Comparison of ENCODE assay signal across 14 cellular contexts in the genomic region with DNA sequence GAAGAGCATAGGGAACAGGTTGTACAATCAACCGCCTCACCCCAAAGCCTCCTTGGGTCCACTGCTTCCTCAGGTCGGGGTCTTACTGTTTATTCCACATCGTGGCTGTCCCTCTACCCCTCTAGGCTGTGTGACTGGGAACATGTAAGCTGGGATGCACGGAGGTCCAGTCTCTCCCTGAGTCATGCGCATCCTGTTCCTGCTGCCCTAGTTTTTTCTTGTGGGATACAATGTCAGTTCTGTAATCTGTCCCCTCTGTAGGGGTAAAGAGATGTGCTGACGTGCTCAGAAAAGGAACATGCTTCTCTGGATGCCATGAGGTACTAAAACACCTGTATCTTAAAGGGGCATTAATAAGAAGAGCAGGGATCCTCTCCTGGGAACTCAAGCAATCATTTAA.
DNase-seq lines count a peak whose midpoint lies in the region; ATAC-seq, FAIRE-seq and TF ChIP-seq lines count a peak whose summit lies in the region.
"Had no signal": no experiment of that assay in that cellular context is flagged by ENCODE, and none has a peak within 500 bp of the region (broad histone marks: within the 10 kb centered on the region; RNA-seq: fewer than 3 reads in every experiment).

No MANE protein-coding gene starts in this region.

- no peaks in the 10 kb centered on the region for H3K9me3 Mint-ChIP-seq in progenitor cell of endocrine pancreas (ENCODE audit: low read depth)
- H3K9me3 Mint-ChIP-seq in stimulated activated naive CD8-positive, alpha-beta T cell treated with anti-CD3 and anti-CD28 coated beads, Interleukin-15, amount 100 ng/mL, for 72 hours = no peaks in the 10 kb centered on the region

- peaks cover 3 to 21% (median 6%) of the 10 kb centered on the region in 4 donors for H3K36me3 ChIP-seq in esophagus muscularis mucosa
- peaks cover 59% of the 10 kb centered on the region for H3K36me3 ChIP-seq in Karpas-422 (ENCODE audit: insufficient read depth, low read length)

- no peaks in the 10 kb centered on the region for H3K9me3 ChIP-seq in T-helper 17 cell (ENCODE audit: control insufficient read depth, low read length, poor library complexity, severe bottlenecking)
- H3K9me3 ChIP-seq in esophagus muscularis mucosa = no peaks in the 10 kb centered on the region
- H3K9me3 ChIP-seq in Karpas-422 (ENCODE audit: low read length) = no peaks in the 10 kb centered on the region
- H3K9me3 ChIP-seq: tibial nerve had no signal

- peak overlapping the region; percentile 9 for H3K4me3 Mint-ChIP-seq in T-helper 17 cell
- no peak overlapping the region for H3K4me3 Mint-ChIP-seq in progenitor cell of endocrine pancreas (ENCODE audit: low read depth)
- no peak overlapping the region for H3K4me3 Mint-ChIP-seq in stimulated activated naive CD8-positive, alpha-beta T cell treated with anti-CD3 and anti-CD28 coated beads, Interleukin-15, amount 100 ng/mL, for 72 hours

- H3K27me3 ChIP-seq in esophagus muscularis mucosa (no peaks in the 10 kb centered on the region), Karpas-422 (ENCODE audit: low read length) (no peaks in the 10 kb centered on the region)
- H3K27me3 ChIP-seq: tibial nerve had no signal

- H3K27me3 Mint-ChIP-seq in T-helper 17 cell = no peaks in the 10 kb centered on the region
- H3K27me3 Mint-ChIP-seq in progenitor cell of endocrine pancreas = no peaks in the 10 kb centered on the region
- H3K27me3 Mint-ChIP-seq in stimulated activated naive CD8-positive, alpha-beta T cell treated with anti-CD3 and anti-CD28 coated beads, Interleukin-15, amount 100 ng/mL, for 72 hours = no peaks in the 10 kb centered on the region

- H3K4me1 Mint-ChIP-seq in T-helper 17 cell (peaks cover 60% of the 10 kb centered on the region), progenitor cell of endocrine pancreas (ENCODE audit: low read depth) (peaks cover 24% of the 10 kb centered on the region)
- H3K4me1 Mint-ChIP-seq in stimulated activated naive CD8-positive, alpha-beta T cell treated with anti-CD3 and anti-CD28 coated beads, Interleukin-15, amount 100 ng/mL, for 72 hours = peaks cover 64% of the 10 kb centered on the region

- no peak overlapping the region for H3K4me2 ChIP-seq in Karpas-422 (ENCODE audit: low read depth, low read length, poor library complexity, severe bottlenecking)

- peaks cover 95% of the 10 kb centered on the region for H3K79me2 ChIP-seq in Karpas-422 (ENCODE audit: low read length)

- H3K9me2 ChIP-seq in Karpas-422 (replicated peaks; ENCODE audit: insufficient read depth, low read length) = no peaks in the 10 kb centered on the region

- peaks cover 83 to 92% (median 88%) of the 10 kb centered on the region in 4 donors for H3K4me1 ChIP-seq in esophagus muscularis mucosa
- peaks cover 34% of the 10 kb centered on the region for H3K4me1 ChIP-seq in Karpas-422 (ENCODE audit: low read length)

- no peak overlapping the region for H3K9ac ChIP-seq in Karpas-422 (ENCODE audit: low read length)

- peaks cover 85% of the 10 kb centered on the region for H4K20me1 ChIP-seq in Karpas-422 (ENCODE audit: insufficient read depth, low read depth, low read length)

- no peak overlapping the region for H3K4me3 ChIP-seq in esophagus muscularis mucosa
- no peak overlapping the region for H3K4me3 ChIP-seq in Karpas-422 (ENCODE audit: low read length)
- H3K4me3 ChIP-seq: tibial nerve had no signal

- TF ChIP-seq POLR2A in esophagus muscularis mucosa (IDR thresholded peaks at IDR 0.05; ENCODE audit: low read depth) (no peak), GM12891 (IDR thresholded peaks at IDR 0.05; ENCODE audit: low read depth, low read length) (no peak)

- TF ChIP-seq CTCF in esophagus muscularis mucosa (IDR thresholded peaks at IDR 0.05) (no peak), progenitor cell of endocrine pancreas (IDR thresholded peaks at IDR 0.05; ENCODE audit: unreplicated experiment) (no peak)

- H3K27ac ChIP-seq in esophagus muscularis mucosa (replicated peaks in 1 of 4) = peak overlapping the region; percentile 26 to 95 (median 93)
- H3K27ac ChIP-seq in Karpas-422 (ENCODE audit: low read length) = no peak overlapping the region

- peak; percentile 29 for DNase-seq in EL
- no peak for DNase-seq in T-helper 17 cell
- no peak for DNase-seq in esophagus muscularis mucosa (ENCODE audit: extremely low spot score)
- no peak for DNase-seq in progenitor cell of endocrine pancreas (ENCODE audit: low spot score, unreplicated experiment)
- no peak for DNase-seq in GM12891 (ENCODE audit: insufficient read length, low spot score)
- no peak for DNase-seq in stimulated activated naive CD8-positive, alpha-beta T cell treated with anti-CD3 and anti-CD28 coated beads, Interleukin-15, amount 100 ng/mL, for 72 hours
- DNase-seq in Karpas-422 = no peak
- DNase-seq: DMS 273 treated with DMSO at 0.1 percent for 48 hours, erythroblast, NCI-H1092, PC-3 had no signal

- no peak overlapping the region for H2AFZ ChIP-seq in Karpas-422 (ENCODE audit: low read length)

- FAIRE-seq in GM12891 (lab: Jason Lieb, UNC) = no peak
- FAIRE-seq: H1 had no signal

- intact Hi-C loops in esophagus muscularis mucosa (cut with DNase I) = no loop called here

- ATAC-seq in T-helper 17 cell = no peak
- ATAC-seq in stimulated activated naive CD8-positive, alpha-beta T cell treated with anti-CD3 and anti-CD28 coated beads, Interleukin-15, amount 100 ng/mL, for 72 hours = no peak
- ATAC-seq in HG03378 (IDR thresholded peaks at IDR 0.05; ENCODE audit: unreplicated experiment) = no peak
- ATAC-seq: PC-3 had no signal

- H3K27ac Mint-ChIP-seq in T-helper 17 cell = peak overlapping the region; percentile 79
- peak overlapping the region; percentile 93 for H3K27ac Mint-ChIP-seq in progenitor cell of endocrine pancreas
- H3K27ac Mint-ChIP-seq in stimulated activated naive CD8-positive, alpha-beta T cell treated with anti-CD3 and anti-CD28 coated beads, Interleukin-15, amount 100 ng/mL, for 72 hours = no peak overlapping the region

- WGBS in esophagus muscularis mucosa = 72% methylated on average over 6 of the region's 6 CpGs

- TF ChIP-seq EP300 in esophagus muscularis mucosa (IDR thresholded peaks at IDR 0.05) = no peak

- H3K36me3 Mint-ChIP-seq in T-helper 17 cell (ENCODE audit: low read depth) (peaks cover 2% of the 10 kb centered on the region), progenitor cell of endocrine pancreas (ENCODE audit: insufficient read depth) (peaks cover 14% of the 10 kb centered on the region)

TF ChIP-seq in GM12891, 5 proteins besides CTCF, POLR2A, EP300 and RAD21:
- TF ChIP-seq SPI1 (IDR thresholded peaks at IDR 0.05; ENCODE audit: low read depth, low read length) (no peak), TAF1 (IDR thresholded peaks at IDR 0.05; ENCODE audit: low read depth, low read length) (no peak), POU2F2 (IDR thresholded peaks at IDR 0.05; ENCODE audit: low read depth, low read length) (no peak), POLR2AphosphoS5 (IDR thresholded peaks at IDR 0.05; ENCODE audit: low read depth, low read length) (no peak), PAX5 (IDR thresholded peaks at IDR 0.05; ENCODE audit: insufficient read depth, low read length, severe bottlenecking) (no peak)
TF ChIP-seq in GM12891: peak in this region for 0.

Comparison
In these comparisons a context has a peak if more than half of its experiments do, and no peak if none do; other contexts are left out.
1. H3K27ac Mint-ChIP-seq: peak in T-helper 17 cell (single experiment) and progenitor cell of endocrine pancreas (single experiment); none in stimulated activated naive CD8-positive, alpha-beta T cell treated with anti-CD3 and anti-CD28 coated beads, Interleukin-15, amount 100 ng/mL, for 72 hours (0 of 2).